8 cellular contexts compared by ENCODE assay signal in the genomic region with DNA sequence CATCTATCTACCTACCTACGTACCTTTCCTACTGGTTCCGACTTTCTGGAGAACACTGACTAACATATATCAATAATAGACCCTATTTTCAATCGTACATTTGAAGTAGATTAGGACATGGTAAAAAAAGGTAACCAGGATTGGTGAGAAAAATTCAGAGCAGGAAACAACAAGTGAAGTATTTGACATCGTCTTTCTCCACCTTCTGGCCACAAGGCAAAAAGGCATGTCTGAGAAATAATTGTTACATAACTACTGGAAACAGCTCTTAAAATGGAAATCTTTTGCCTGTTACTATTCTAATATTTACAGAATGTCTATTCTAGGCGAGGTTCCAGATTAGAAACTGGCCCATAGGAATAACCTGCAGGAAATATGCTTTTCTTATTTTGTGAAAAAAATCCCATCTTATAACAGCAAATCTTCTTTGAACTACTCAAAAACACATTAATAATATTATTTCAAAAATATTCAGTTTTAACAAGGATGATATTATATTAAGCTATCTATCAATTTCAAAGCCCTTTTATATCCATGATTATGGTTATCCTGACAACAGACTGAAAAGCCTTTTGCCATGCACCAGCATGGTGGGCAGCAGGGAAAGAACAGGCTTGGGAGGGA.
DNase-seq lines count a peak whose midpoint lies in the region; ATAC-seq and TF ChIP-seq lines count a peak whose summit lies in the region.

No MANE protein-coding gene starts in this region.

- H3K27me3 ChIP-seq in Karpas-422 (ENCODE audit: low read length) (no peaks in the 10 kb centered on the region; the same call in 1 of the 2 replicates), trophoblast cell (ENCODE audit: insufficient read depth, low read length) (no peaks in the 10 kb centered on the region)

- H3K27ac ChIP-seq in Karpas-422 (ENCODE audit: low read length) (no peak overlapping the region), trophoblast cell (ENCODE audit: low read depth, low read length) (no peak overlapping the region)

- H3K9me3 Mint-ChIP-seq in activated T-helper 1 cell treated with anti-CD3 and anti-CD28 coated beads, Interleukin-12 subunit alpha, Interleukin-12 subunit beta, Interleukin-2, Interleukin-4 antibody, amounts not matched to agents 30 ng/mL and 10 ng/mL and 1 ng/mL, durations not matched to agents 14 hours and 24 hours and 36 hours = no peaks in the 10 kb centered on the region

- no peak overlapping the region for H2BK120ac ChIP-seq in trophoblast cell (ENCODE audit: insufficient read depth, low read length, poor library complexity)

- DNase-seq in NCI-H82 (lab: John Stamatoyannopoulos, UW) = peak; percentile 46
- DNase-seq in NCI-H82 treated with DMSO at 0.1 percent for 48 hours (lab: John Stamatoyannopoulos, UW; ENCODE audit: unreplicated experiment) = no peak
- peak; percentile 82 for DNase-seq in Karpas-422
- DNase-seq in SK-MEL-5 (ENCODE audit: low read depth, low spot score) = peak; percentile 16
- DNase-seq in fibroblast of pulmonary artery (ENCODE audit: low read depth) = peak; percentile 68
- peak in 1 of 2 donors; percentile 74 for DNase-seq in trophoblast cell
- no peak for DNase-seq in activated T-helper 1 cell treated with anti-CD3 and anti-CD28 coated beads, Interleukin-12 subunit alpha, Interleukin-12 subunit beta, Interleukin-2, Interleukin-4 antibody, amounts not matched to agents 30 ng/mL and 10 ng/mL and 1 ng/mL, durations not matched to agents 14 hours and 24 hours and 36 hours (ENCODE audit: low spot score)

- no peaks in the 10 kb centered on the region for H3K79me1 ChIP-seq in trophoblast cell (ENCODE audit: low read length)

- intact Hi-C loops in activated T-helper 1 cell treated with anti-CD3 and anti-CD28 coated beads, Interleukin-12 subunit alpha, Interleukin-12 subunit beta, Interleukin-2, Interleukin-4 antibody, amounts not matched to agents 30 ng/mL and 10 ng/mL and 1 ng/mL, durations not matched to agents 14 hours and 24 hours and 36 hours (cut with micrococcal nuclease) = loop anchor here (1.0 to 2.0 kb wide), 3 partner anchors 189 to 480 kb away; no protein-coding TSS in a partner anchor

- H4K91ac ChIP-seq in trophoblast cell (ENCODE audit: low read depth, low read length) = no peak overlapping the region

- no peaks in the 10 kb centered on the region for H3K36me3 ChIP-seq in Karpas-422 (ENCODE audit: insufficient read depth, low read length)
- no peaks in the 10 kb centered on the region for H3K36me3 ChIP-seq in trophoblast cell (ENCODE audit: control insufficient read depth in 1 of 2, insufficient read depth in 2 of 2, low read length in 2 of 2)

- no peak overlapping the region for H3K18ac ChIP-seq in trophoblast cell (ENCODE audit: low read length)

- no peak for ATAC-seq in GM21390 (IDR thresholded peaks at IDR 0.05; ENCODE audit: unreplicated experiment)

- H3K9me2 ChIP-seq in Karpas-422 (replicated peaks; ENCODE audit: insufficient read depth, low read length) = no peaks in the 10 kb centered on the region

- H3K9ac ChIP-seq in Karpas-422 (ENCODE audit: low read length) (no peak overlapping the region), trophoblast cell (ENCODE audit: low read length) (no peak overlapping the region)

- H3K9me3 ChIP-seq in Karpas-422 (ENCODE audit: low read length) (no peaks in the 10 kb centered on the region), trophoblast cell (ENCODE audit: insufficient read depth, low read depth, low read length) (no peaks in the 10 kb centered on the region)

- TF ChIP-seq CTCF in fibroblast of pulmonary artery (IDR thresholded peaks at IDR 0.05; ENCODE audit: low read length, missing control alignments) = peak; percentile 64

- H3K4me1 ChIP-seq in Karpas-422 (ENCODE audit: low read length) = no peaks in the 10 kb centered on the region
- H3K4me1 ChIP-seq in trophoblast cell (ENCODE audit: control insufficient read depth in 1 of 2, insufficient read depth in 2 of 2, low read length in 2 of 2) = peaks cover 3% of the 10 kb centered on the region in 2 experiments

- no peak overlapping the region for H3K27ac Mint-ChIP-seq in activated T-helper 1 cell treated with anti-CD3 and anti-CD28 coated beads, Interleukin-12 subunit alpha, Interleukin-12 subunit beta, Interleukin-2, Interleukin-4 antibody, amounts not matched to agents 30 ng/mL and 10 ng/mL and 1 ng/mL, durations not matched to agents 14 hours and 24 hours and 36 hours

- no peak overlapping the region for H2BK12ac ChIP-seq in trophoblast cell (ENCODE audit: low read length)

- H2BK5ac ChIP-seq in trophoblast cell (ENCODE audit: low read depth, low read length, poor library complexity) = no peak overlapping the region

- WGBS in trophoblast cell (ENCODE audit: extremely low coverage, insufficient coverage, insufficient read length) = 100% methylated on average over 1 of the region's 5 CpGs

- H3K36me3 Mint-ChIP-seq in activated T-helper 1 cell treated with anti-CD3 and anti-CD28 coated beads, Interleukin-12 subunit alpha, Interleukin-12 subunit beta, Interleukin-2, Interleukin-4 antibody, amounts not matched to agents 30 ng/mL and 10 ng/mL and 1 ng/mL, durations not matched to agents 14 hours and 24 hours and 36 hours (ENCODE audit: low read depth) = no peaks in the 10 kb centered on the region

- H4K12ac ChIP-seq in trophoblast cell (ENCODE audit: low read depth, low read length) = no peak overlapping the region

- H3K4me3 Mint-ChIP-seq in activated T-helper 1 cell treated with anti-CD3 and anti-CD28 coated beads, Interleukin-12 subunit alpha, Interleukin-12 subunit beta, Interleukin-2, Interleukin-4 antibody, amounts not matched to agents 30 ng/mL and 10 ng/mL and 1 ng/mL, durations not matched to agents 14 hours and 24 hours and 36 hours = no peak overlapping the region

- H4K8ac ChIP-seq in trophoblast cell (ENCODE audit: low read depth, low read length) = no peak overlapping the region

- H2AFZ ChIP-seq in Karpas-422 (ENCODE audit: low read length) (no peak overlapping the region), trophoblast cell (ENCODE audit: insufficient read depth, low read length, poor library complexity) (peak overlapping the region; percentile 41)

- no peak overlapping the region for H3K23ac ChIP-seq in trophoblast cell (ENCODE audit: low read length)

- H3K4ac ChIP-seq in trophoblast cell (ENCODE audit: low read depth, low read length) = no peak overlapping the region

- H3K4me1 Mint-ChIP-seq in activated T-helper 1 cell treated with anti-CD3 and anti-CD28 coated beads, Interleukin-12 subunit alpha, Interleukin-12 subunit beta, Interleukin-2, Interleukin-4 antibody, amounts not matched to agents 30 ng/mL and 10 ng/mL and 1 ng/mL, durations not matched to agents 14 hours and 24 hours and 36 hours (ENCODE audit: low read depth) = no peaks in the 10 kb centered on the region

- peaks cover 6% of the 10 kb centered on the region for H3K27me3 Mint-ChIP-seq in activated T-helper 1 cell treated with anti-CD3 and anti-CD28 coated beads, Interleukin-12 subunit alpha, Interleukin-12 subunit beta, Interleukin-2, Interleukin-4 antibody, amounts not matched to agents 30 ng/mL and 10 ng/mL and 1 ng/mL, durations not matched to agents 14 hours and 24 hours and 36 hours (ENCODE audit: insufficient read depth)

- H3K4me3 ChIP-seq in Karpas-422 (ENCODE audit: low read length) (no peak overlapping the region), fibroblast of pulmonary artery (replicated peaks; ENCODE audit: low read depth, low read length) (no peak overlapping the region), trophoblast cell (ENCODE audit: low read depth, low read length) (no peak overlapping the region)

- in situ Hi-C loops in SK-MEL-5 (cut with HindIII; ENCODE audit: low pct_unique_long_range_greater_than_20kb, low sequenced_read_pairs) = no loop called here

- H3K4me2 ChIP-seq in Karpas-422 (ENCODE audit: low read depth, low read length, poor library complexity, severe bottlenecking) (no peak overlapping the region), trophoblast cell (ENCODE audit: low read length) (no peak overlapping the region)

- H4K20me1 ChIP-seq in Karpas-422 (ENCODE audit: insufficient read depth, low read depth, low read length) = no peaks in the 10 kb centered on the region

- no peak overlapping the region for H2AK5ac ChIP-seq in trophoblast cell (ENCODE audit: low read length)

- no peaks in the 10 kb centered on the region for H3K79me2 ChIP-seq in Karpas-422 (ENCODE audit: low read length)
- H3K79me2 ChIP-seq in trophoblast cell (ENCODE audit: control insufficient read depth, insufficient read depth, low read length, poor library complexity) = no peaks in the 10 kb centered on the region

- no peak overlapping the region for H3K14ac ChIP-seq in trophoblast cell (ENCODE audit: low read length)

Comparison
In these comparisons a context has a peak if more than half of its experiments do, and no peak if none do; other contexts are left out.
1. DNase-seq: peak in NCI-H82 (single experiment), Karpas-422 (single experiment), SK-MEL-5 (single experiment) and fibroblast of pulmonary artery (single experiment); none in NCI-H82 treated with DMSO at 0.1 percent for 48 hours (single experiment) and activated T-helper 1 cell treated with anti-CD3 and anti-CD28 coated beads, Interleukin-12 subunit alpha, Interleukin-12 subunit beta, Interleukin-2, Interleukin-4 antibody, amounts not matched to agents 30 ng/mL and 10 ng/mL and 1 ng/mL, durations not matched to agents 14 hours and 24 hours and 36 hours (single experiment).